Comparison of ENCODE assay signal across 12 cellular contexts in the genomic region with DNA sequence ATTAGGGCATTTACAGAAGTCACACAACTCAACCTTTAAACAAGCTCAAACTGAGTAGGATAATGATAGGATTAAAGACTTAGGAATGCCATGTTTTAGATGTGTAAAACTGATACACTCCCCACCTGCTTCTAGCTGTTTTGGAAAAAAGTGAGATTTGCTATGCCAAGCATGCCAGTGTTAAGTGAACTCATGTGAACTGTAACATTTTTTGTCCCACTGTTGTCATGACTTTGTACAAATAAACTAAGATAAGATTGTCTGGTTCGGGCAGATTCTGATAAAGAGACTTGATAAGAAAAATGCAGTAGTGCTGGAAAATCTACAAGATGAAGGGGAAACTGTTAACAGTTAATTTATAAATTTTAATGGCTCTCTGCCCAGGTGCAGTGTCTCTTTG.
DNase-seq lines count a peak whose midpoint lies in the region; ATAC-seq and TF ChIP-seq lines count a peak whose summit lies in the region.
"Had no signal": no experiment of that assay in that cellular context is flagged by ENCODE, and none has a peak within 500 bp of the region (broad histone marks: within the 10 kb centered on the region; RNA-seq: fewer than 3 reads in every experiment).

No MANE protein-coding gene starts in this region.

- H3K9me1 ChIP-seq in IMR-90 (ENCODE audit: insufficient read depth, low read length), result peaks cover 9% of the 10 kb centered on the region; the same call in 1 of the 2 replicates

- dilution Hi-C loops in IMR-90 (cut with HindIII; ENCODE audit: low sequenced_read_pairs, unreplicated experiment), result no loop called here

- no peaks in the 10 kb centered on the region for H3K36me3 Mint-ChIP-seq in CD4-positive, alpha-beta T cell (ENCODE audit: low read depth)
- H3K36me3 Mint-ChIP-seq in naive B cell, result no peaks in the 10 kb centered on the region
- no peaks in the 10 kb centered on the region for H3K36me3 Mint-ChIP-seq in GM23338 (ENCODE audit: low read depth)

- H3K27ac ChIP-seq in CD4-positive, alpha-beta T cell (ENCODE audit: low read depth, low read length), result peak overlapping the region; percentile 66
- H3K27ac ChIP-seq in IMR-90 (ENCODE audit: insufficient read depth, low read length) (no peak overlapping the region), GM23338 (ENCODE audit: low read depth) (no peak overlapping the region)

- H4K91ac ChIP-seq in IMR-90 (ENCODE audit: insufficient read depth, low read depth, low read length), result no peak overlapping the region

- no peak overlapping the region for H3K56ac ChIP-seq in IMR-90 (ENCODE audit: extremely low read depth, insufficient read depth, low read length)

- POLR2A ChIA-PET in CD4-positive, alpha-beta T cell (lab: Charles Lee), result interaction anchor here (0.7 to 4.3 kb wide), 14 partner anchors 9 to 97 kb away, joined by 3 to 57 read pairs (median 5); a partner anchor contains a TSS
- POLR2A ChIA-PET in IMR-90 (lab: Charles Lee; ENCODE audit: unreplicated experiment), result no interaction called here

- H3K4me2 ChIP-seq in IMR-90 (ENCODE audit: low read depth, low read length), result 0 out of 2 replicates have a peak overlapping the region, but pooled peaks have one; percentile 8
- H3K4me2 ChIP-seq in GM23338, result no peak overlapping the region

- H4K20me1 ChIP-seq in IMR-90 (ENCODE audit: insufficient read depth, low read length) (no peaks in the 10 kb centered on the region; the same call in 1 of the 2 replicates), GM23338 (replicated peaks; ENCODE audit: insufficient read depth) (no peaks in the 10 kb centered on the region)

- H2BK5ac ChIP-seq in IMR-90 (ENCODE audit: low read depth, low read length, poor library complexity, severe bottlenecking), result no peak overlapping the region

- WGBS in IMR-90 (ENCODE audit: extremely low coverage in 2 of 2, insufficient read length in 1 of 2), 2 experiments, result no CpG with 5 or more reads among the region's 1 CpG

- H3K9me3 Mint-ChIP-seq in CD4-positive, alpha-beta T cell, result no peaks in the 10 kb centered on the region
- H3K9me3 Mint-ChIP-seq in naive B cell (no peaks in the 10 kb centered on the region), GM23338 (no peaks in the 10 kb centered on the region)

- H3K9me3 ChIP-seq in CD4-positive, alpha-beta T cell (ENCODE audit: control insufficient read depth, low read length), result no peaks in the 10 kb centered on the region
- H3K9me3 ChIP-seq in IMR-90 (ENCODE audit: control insufficient read depth, insufficient read depth, low read length), result no peaks in the 10 kb centered on the region

- no TSS peak for BruUV-seq in IMR-90 (replicated peaks; lab: Mats Ljungman, UMichigan)

- H4K8ac ChIP-seq in IMR-90 (ENCODE audit: low read depth in 2 of 2, low read length in 2 of 2), result no peak overlapping the region

- no peak for TF ChIP-seq CTCF in CD4-positive, alpha-beta T cell (IDR thresholded peaks at IDR 0.05)
- TF ChIP-seq CTCF in IMR-90 (conservative IDR thresholded peaks at IDR 0.05; ENCODE audit: low read depth, low read length) (no peak), cardiac fibroblast (IDR thresholded peaks at IDR 0.05; ENCODE audit: low read depth, low read length) (no peak), GM23338 (conservative IDR thresholded peaks at IDR 0.05; ENCODE audit: low read depth in 2 of 2) (no peak)

- no peak overlapping the region for H2AK5ac ChIP-seq in IMR-90 (ENCODE audit: low read depth, low read length)

- H2AK9ac ChIP-seq in IMR-90 (replicated peaks; ENCODE audit: low read depth, low read length, poor library complexity), result no peak overlapping the region

- H3K27ac Mint-ChIP-seq in CD4-positive, alpha-beta T cell, result no peak overlapping the region
- peak overlapping the region in 4 of 6 donors; percentile 8 to 94 (median 51) for H3K27ac Mint-ChIP-seq in naive B cell
- H3K27ac Mint-ChIP-seq in GM23338, result no peak overlapping the region

- H3K23ac ChIP-seq in IMR-90 (ENCODE audit: low read depth, low read length), result no peak overlapping the region

- peaks cover 27% of the 10 kb centered on the region for H3K4me1 Mint-ChIP-seq in CD4-positive, alpha-beta T cell (ENCODE audit: low read depth)
- peaks cover 7 to 14% (median 7%) of the 10 kb centered on the region in 3 donors for H3K4me1 Mint-ChIP-seq in naive B cell
- H3K4me1 Mint-ChIP-seq in GM23338, result peaks cover 9% of the 10 kb centered on the region; the same call in 2 of the 3 replicates

- CTCF ChIA-PET in CD4-positive, alpha-beta T cell (lab: Charles Lee), result interaction anchor here (0.7 to 1.6 kb wide), 11 partner anchors 8 to 97 kb away, joined by 3 to 11 read pairs (median 4); a partner anchor contains a TSS
- CTCF ChIA-PET in IMR-90 (lab: Yijun Ruan, JAX), result interaction anchor here (1.2 to 1.3 kb wide), 2 partner anchors 8 to 14 kb away, joined by 3 to 4 read pairs; no protein-coding TSS in a partner anchor

- no peak overlapping the region for H4K5ac ChIP-seq in IMR-90 (ENCODE audit: low read depth, low read length)

- no peak overlapping the region for H2BK20ac ChIP-seq in IMR-90 (ENCODE audit: low read depth, low read length)

- no peak overlapping the region for H3K4ac ChIP-seq in IMR-90 (ENCODE audit: low read depth, low read length)

- H3K4me3 Mint-ChIP-seq in CD4-positive, alpha-beta T cell, result no peak overlapping the region
- no peak overlapping the region for H3K4me3 Mint-ChIP-seq in naive B cell
- H3K4me3 Mint-ChIP-seq in GM23338, result no peak overlapping the region

- H3K9ac ChIP-seq in IMR-90 (ENCODE audit: low read depth, low read length), result no peak overlapping the region

- no peak overlapping the region for H3K18ac ChIP-seq in IMR-90 (ENCODE audit: low read depth, low read length)

- no peak for TF ChIP-seq POLR2A in IMR-90 (IDR thresholded peaks at IDR 0.05; ENCODE audit: low read depth, low read length)

- H3F3A ChIP-seq in GM23338 (replicated peaks; ENCODE audit: low read depth), result no peaks in the 10 kb centered on the region

- TF ChIP-seq RAD21 in IMR-90 (IDR thresholded peaks at IDR 0.05; ENCODE audit: low read length), result no peak

- no peak overlapping the region for H2BK120ac ChIP-seq in IMR-90 (ENCODE audit: low read depth, low read length)

- no peak for DNase-seq in CD4-positive, alpha-beta T cell
- DNase-seq in IMR-90, result peak; percentile 40
- DNase-seq in cardiac fibroblast (ENCODE audit: low read depth in 2 of 2), result peak; percentile 20 to 50
- DNase-seq in naive B cell, result no peak
- DNase-seq in GM23338 (ENCODE audit: low spot score), result no peak
- no peak for DNase-seq in NCI-H146 treated with DMSO at 0.1 percent for 48 hours (lab: John Stamatoyannopoulos, UW; ENCODE audit: unreplicated experiment)
- DNase-seq: activated CD8-positive, alpha-beta memory T cell treated with anti-CD3 and anti-CD28 coated beads, Interleukin-2, amount 50 U/mL, for 4 hours; effector CD4-positive, alpha-beta T cell; left ventricle myocardium superior; NCI-H1417 treated with DMSO at 0.1 percent for 48 hours had no signal

- H3K27me3 ChIP-seq in CD4-positive, alpha-beta T cell (ENCODE audit: control insufficient read depth, insufficient read depth, low read length), result no peaks in the 10 kb centered on the region
- H3K27me3 ChIP-seq in IMR-90 (ENCODE audit: control insufficient read depth, insufficient read depth, low read length) (no peaks in the 10 kb centered on the region), GM23338 (ENCODE audit: insufficient read depth) (no peaks in the 10 kb centered on the region)

- H3K4me3 ChIP-seq in IMR-90 (ENCODE audit: insufficient read depth, low read depth, low read length) (no peak overlapping the region), cardiac fibroblast (replicated peaks in 1 of 2; ENCODE audit: low read depth in 2 of 2, low read length in 2 of 2) (no peak overlapping the region), GM23338 (no peak overlapping the region)

- peak; percentile 38 for ATAC-seq in CD4-positive, alpha-beta T cell (ENCODE audit: poor library complexity)
- ATAC-seq in IMR-90 (ENCODE audit: low read depth) (peak; percentile 15), naive B cell (ENCODE audit: low read depth in 2 of 2) (no peak), GM19455 (IDR thresholded peaks at IDR 0.05; ENCODE audit: unreplicated experiment) (no peak), HG03378 (IDR thresholded peaks at IDR 0.05; ENCODE audit: unreplicated experiment) (no peak), GM23338 (no peak)

- in situ Hi-C loops in IMR-90 (cut with MboI; ENCODE audit: low sequenced_read_pairs), result no loop called here

- intact Hi-C loops in CD4-positive, alpha-beta T cell (cut with DNase I, micrococcal nuclease), result loop anchor here (2.0 to 5.0 kb wide), 2 partner anchors 64 to 95 kb away; no protein-coding TSS in a partner anchor
- intact Hi-C loops in IMR-90 (cut with micrococcal nuclease), result loop anchor here (5.0 kb wide), 1 partner anchor 165 kb away; no protein-coding TSS in a partner anchor

- H2AFZ ChIP-seq in IMR-90 (replicated peaks; ENCODE audit: low read length, poor library complexity), result no peak overlapping the region
- H2AFZ ChIP-seq in GM23338, result no peak overlapping the region

- H3K14ac ChIP-seq in IMR-90 (replicated peaks; ENCODE audit: low read depth, low read length), result no peak overlapping the region

- H3K9me2 ChIP-seq in GM23338 (ENCODE audit: insufficient read depth), result no peaks in the 10 kb centered on the region

- no peaks in the 10 kb centered on the region for H3K79me2 ChIP-seq in GM23338 (replicated peaks; ENCODE audit: insufficient read depth)

- H3K36me3 ChIP-seq in IMR-90 (ENCODE audit: control insufficient read depth, insufficient read depth, low read length) (no peaks in the 10 kb centered on the region), GM23338 (ENCODE audit: insufficient read depth) (no peaks in the 10 kb centered on the region)

- H3K27me3 Mint-ChIP-seq in CD4-positive, alpha-beta T cell, result no peaks in the 10 kb centered on the region
- H3K27me3 Mint-ChIP-seq in naive B cell, result no peaks in the 10 kb centered on the region
- no peaks in the 10 kb centered on the region for H3K27me3 Mint-ChIP-seq in GM23338 (ENCODE audit: insufficient read depth, low read depth, poor library complexity)

- H3K4me1 ChIP-seq in IMR-90 (ENCODE audit: control insufficient read depth, insufficient read depth, low read length), result peaks cover 4% of the 10 kb centered on the region
- peaks cover 9% of the 10 kb centered on the region; the same call in 1 of the 2 replicates for H3K4me1 ChIP-seq in GM23338 (ENCODE audit: insufficient read depth)

- no peak overlapping the region for H2BK15ac ChIP-seq in IMR-90 (ENCODE audit: low read depth, low read length)

- H3K79me1 ChIP-seq in IMR-90 (ENCODE audit: low read depth in 1 of 2, low read length in 2 of 2), result no peaks in the 10 kb centered on the region

TF ChIP-seq in IMR-90, 13 proteins besides CTCF, POLR2A, EP300 and RAD21 (continues in another document):
- TF ChIP-seq RFX5 (IDR thresholded peaks at IDR 0.05; ENCODE audit: low read depth, low read length) (no peak), MAFK (IDR thresholded peaks at IDR 0.05; ENCODE audit: low read depth, low read length) (no peak), SMC3 (IDR thresholded peaks at IDR 0.05; ENCODE audit: low read depth, low read length) (no peak), RCOR1 (IDR thresholded peaks at IDR 0.05; ENCODE audit: insufficient replicate concordance, low read length) (no peak)

Comparison
In these comparisons a context has a peak if more than half of its experiments do, and no peak if none do; other contexts are left out.
1. ATAC-seq: peak in CD4-positive, alpha-beta T cell (single experiment) and IMR-90 (single experiment); none in naive B cell (0 of 2), GM19455 (single experiment), HG03378 (single experiment) and GM23338 (single experiment).
2. DNase-seq: peak in IMR-90 (single experiment) and cardiac fibroblast (2 of 2); none in CD4-positive, alpha-beta T cell (0 of 10), naive B cell (single experiment), GM23338 (single experiment) and NCI-H146 treated with DMSO at 0.1 percent for 48 hours (single experiment).
3. H3K27ac Mint-ChIP-seq: peak in naive B cell (4 of 6); none in CD4-positive, alpha-beta T cell (single experiment) and GM23338 (single experiment).